Comparison of ENCODE assay signal across 14 cellular contexts in genomic region chr16:78768723-78769122, GRCh38.
DNase-seq lines count a peak whose midpoint lies in the region; ATAC-seq and TF ChIP-seq lines count a peak whose summit lies in the region.
"Had no signal": no experiment of that assay in that cellular context is flagged by ENCODE, and none has a peak within 500 bp of the region (broad histone marks: within the 10 kb centered on the region; RNA-seq: fewer than 3 reads in every experiment).

No MANE protein-coding gene starts in this region.

- H3K4me3 Mint-ChIP-seq in CD8-positive, alpha-beta T cell = peak overlapping the region; percentile 64
- H3K4me3 Mint-ChIP-seq in T-helper 17 cell = peak overlapping the region; percentile 76

- intact Hi-C loops in CD8-positive, alpha-beta T cell (cut with DNase I, micrococcal nuclease) = no loop called here

- peaks cover 16% of the 10 kb centered on the region for H3K4me1 Mint-ChIP-seq in CD8-positive, alpha-beta T cell (ENCODE audit: low read depth)
- peaks cover 30% of the 10 kb centered on the region for H3K4me1 Mint-ChIP-seq in T-helper 17 cell

- no peaks in the 10 kb centered on the region for H3K9me2 ChIP-seq in GM23248 (ENCODE audit: insufficient read depth)

- CTCF ChIA-PET in CD8-positive, alpha-beta T cell (lab: Charles Lee) = no interaction called here

- WGBS in GM23248 (ENCODE audit: low coverage in 1 of 2, low lambda C conversion rate in 2 of 2, missing lambda C conversion rate in 2 of 2), 2 experiments = 86 to 90% methylated on average over 9 of the region's 9 CpGs

- H3K79me2 ChIP-seq in GM23248 (ENCODE audit: insufficient read depth) = no peaks in the 10 kb centered on the region

- no peaks in the 10 kb centered on the region for H3K27me3 ChIP-seq in CD8-positive, alpha-beta T cell (ENCODE audit: insufficient read depth, low read length)
- no peaks in the 10 kb centered on the region for H3K27me3 ChIP-seq in GM23248 (replicated peaks; ENCODE audit: insufficient read depth)
- H3K27me3 ChIP-seq: BLaER1, ovary had no signal

- no peak overlapping the region for H3K27ac ChIP-seq in CD8-positive, alpha-beta T cell (ENCODE audit: low read depth, low read length)
- H3K27ac ChIP-seq in GM23248 = no peak overlapping the region
- H3K27ac ChIP-seq: BLaER1, lower lobe of right lung, ovary had no signal

- H3K9ac ChIP-seq in GM23248 = no peak overlapping the region
- H3K9ac ChIP-seq: BLaER1 had no signal

- no peak for DNase-seq in CD8-positive, alpha-beta T cell
- DNase-seq in T-helper 17 cell (no peak), GM23248 (no peak), NCI-H2107 (lab: John Stamatoyannopoulos, UW) (no peak)
- DNase-seq in central memory CD4-positive, alpha-beta T cell = peak; percentile 19
- DNase-seq in NK-92 treated with Interleukin-12 subunit alpha and Interleukin-12 subunit beta, amount 100 ng/mL, for 24 hours (lab: John Stamatoyannopoulos, UW) = no peak
- DNase-seq: activated gamma-delta T cell treated with Interleukin-2 at 50 U/mL for 16 hours, EL, lower lobe of right lung, NCI-H446 had no signal

- H3K4me3 ChIP-seq in CD8-positive, alpha-beta T cell (ENCODE audit: low read depth, low read length) = no peak overlapping the region
- H3K4me3 ChIP-seq in GM23248 = no peak overlapping the region
- H3K4me3 ChIP-seq: BLaER1, lower lobe of right lung, ovary had no signal

- no peaks in the 10 kb centered on the region for H3K36me3 ChIP-seq in CD8-positive, alpha-beta T cell (ENCODE audit: insufficient read depth, low read length)
- no peaks in the 10 kb centered on the region for H3K36me3 ChIP-seq in GM23248 (ENCODE audit: low read depth)
- H3K36me3 ChIP-seq: BLaER1, lower lobe of right lung, ovary had no signal

- peak; percentile 48 for ATAC-seq in CD8-positive, alpha-beta T cell
- ATAC-seq in GM19324 (IDR thresholded peaks at IDR 0.05; ENCODE audit: low FRiP score, unreplicated experiment) (peak; percentile 58), T-helper 17 cell (peak; percentile 52), HG03457 (IDR thresholded peaks at IDR 0.05; ENCODE audit: unreplicated experiment) (no peak)
- ATAC-seq: lower lobe of right lung had no signal

- H3K36me3 Mint-ChIP-seq in CD8-positive, alpha-beta T cell = peaks cover 3% of the 10 kb centered on the region
- peaks cover 3% of the 10 kb centered on the region for H3K36me3 Mint-ChIP-seq in T-helper 17 cell (ENCODE audit: low read depth)

- H3K4me2 ChIP-seq in GM23248 (ENCODE audit: unreplicated experiment) = no peak overlapping the region
- H3K4me2 ChIP-seq: BLaER1 had no signal

- H3K27ac Mint-ChIP-seq in CD8-positive, alpha-beta T cell = peak overlapping the region; percentile 92
- H3K27ac Mint-ChIP-seq in T-helper 17 cell = peak overlapping the region; percentile 86

- no peaks in the 10 kb centered on the region for H3F3A ChIP-seq in GM23248 (ENCODE audit: insufficient read depth)

- H3K9me3 Mint-ChIP-seq in CD8-positive, alpha-beta T cell = no peaks in the 10 kb centered on the region

- in situ Hi-C loops in GM23248 (cut with MboI) = no loop called here

- peaks cover 5% of the 10 kb centered on the region for H3K4me1 ChIP-seq in CD8-positive, alpha-beta T cell (ENCODE audit: insufficient read depth, low read length)
- no peaks in the 10 kb centered on the region for H3K4me1 ChIP-seq in GM23248 (ENCODE audit: insufficient read depth)
- H3K4me1 ChIP-seq: BLaER1 had no signal

- no peaks in the 10 kb centered on the region for H4K20me1 ChIP-seq in GM23248 (ENCODE audit: insufficient read depth)
- H4K20me1 ChIP-seq: BLaER1 had no signal

- no peaks in the 10 kb centered on the region for H3K9me3 ChIP-seq in CD8-positive, alpha-beta T cell (ENCODE audit: low read length)
- H3K9me3 ChIP-seq in T-helper 17 cell (ENCODE audit: control insufficient read depth, low read length, poor library complexity, severe bottlenecking) (no peaks in the 10 kb centered on the region), GM23248 (ENCODE audit: low read depth) (no peaks in the 10 kb centered on the region)
- H3K9me3 ChIP-seq: BLaER1, lower lobe of right lung, ovary had no signal

- no peak for TF ChIP-seq CTCF in CD8-positive, alpha-beta T cell (IDR thresholded peaks at IDR 0.05)

- no peaks in the 10 kb centered on the region for H3K27me3 Mint-ChIP-seq in CD8-positive, alpha-beta T cell (ENCODE audit: low read depth)
- H3K27me3 Mint-ChIP-seq in T-helper 17 cell = peaks cover 7% of the 10 kb centered on the region

- POLR2A ChIA-PET in CD8-positive, alpha-beta T cell (lab: Charles Lee) = interaction anchor here (0.6 to 0.8 kb wide), 2 partner anchors 26 to 34 kb away, joined by 3 to 4 read pairs; no protein-coding TSS in a partner anchor

- no peak overlapping the region for H2AFZ ChIP-seq in GM23248
